9 cellular contexts compared by ENCODE assay signal in the genomic region with DNA sequence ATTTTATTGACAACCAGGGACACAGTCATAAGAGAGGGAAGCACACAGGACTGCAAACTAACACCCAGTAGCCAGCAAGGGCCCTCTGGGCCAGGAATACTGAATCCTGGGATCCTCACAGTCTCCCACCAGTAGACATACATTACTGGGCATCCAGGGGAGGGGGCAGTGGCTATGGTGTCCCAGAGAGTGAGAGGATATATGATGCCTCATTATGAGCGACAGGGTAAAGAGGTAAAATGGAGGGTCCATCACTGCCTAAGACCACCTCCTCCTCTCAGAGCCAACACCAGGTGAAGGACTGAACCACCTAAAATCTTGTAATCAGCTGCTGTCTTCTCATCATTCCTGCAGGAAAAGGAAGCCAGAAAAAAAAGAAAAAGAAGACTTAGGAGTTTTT. TPM values are rescaled to one million over a fixed set of nuclear protein-coding genes. Genes with fewer than 3 reads are reported as not detected.
A peak's percentile ranks its signal among the peaks of the same experiment; 100 is the strongest.
DNase-seq lines count a peak whose midpoint lies in the region; ATAC-seq and TF ChIP-seq lines count a peak whose summit lies in the region.
"Not testable (repeated sequence)": the region's sequence is repeated elsewhere in the genome, so short reads cannot be mapped to it uniquely, and the experiment has no call there.
"Had no signal": no experiment of that assay in that cellular context is flagged by ENCODE, and none has a peak within 500 bp of the region (broad histone marks: within the 10 kb centered on the region; RNA-seq: fewer than 3 reads in every experiment).

No MANE protein-coding gene starts in this region.

- not testable (repeated sequence) for H3K4me3 Mint-ChIP-seq in CD8-positive, alpha-beta memory T cell; T-helper 2 cell treated with Interferon-gamma antibody and Interleukin-4, amounts not matched to agents 5 μg/mL and 100 μg/mL, for 36 hours; activated T-helper 1 cell treated with anti-CD3 and anti-CD28 coated beads, Interleukin-12 subunit alpha, Interleukin-12 subunit beta, Interleukin-2, Interleukin-4 antibody, amounts not matched to agents 30 ng/mL and 10 ng/mL and 1 ng/mL, durations not matched to agents 14 hours and 24 hours and 36 hours; natural killer cell
- H3K4me3 Mint-ChIP-seq in endothelial cell (ENCODE audit: unreplicated experiment) = peak overlapping the region; percentile 95

- CTCF ChIA-PET in CD8-positive, alpha-beta memory T cell (lab: Charles Lee) = interaction anchor here (1.1 to 4.2 kb wide), 6 partner anchors 10 to 214 kb away, joined by 3 to 54 read pairs (median 10); partner anchors contain the start of genes LTB4R, LTB4R2 and TINF2

- not testable (repeated sequence) for H3K9me3 ChIP-seq in CD8-positive, alpha-beta memory T cell (ENCODE audit: low read length)

- not testable (repeated sequence) for ATAC-seq in natural killer cell

- peaks cover 32 to 45% (median 41%) of the 10 kb centered on the region in 3 donors for H3K4me1 Mint-ChIP-seq in CD8-positive, alpha-beta memory T cell
- H3K4me1 Mint-ChIP-seq in T-helper 2 cell treated with Interferon-gamma antibody and Interleukin-4, amounts not matched to agents 5 μg/mL and 100 μg/mL, for 36 hours (ENCODE audit: low read depth) = peaks cover 20% of the 10 kb centered on the region
- peaks cover 35% of the 10 kb centered on the region for H3K4me1 Mint-ChIP-seq in activated T-helper 1 cell treated with anti-CD3 and anti-CD28 coated beads, Interleukin-12 subunit alpha, Interleukin-12 subunit beta, Interleukin-2, Interleukin-4 antibody, amounts not matched to agents 30 ng/mL and 10 ng/mL and 1 ng/mL, durations not matched to agents 14 hours and 24 hours and 36 hours (ENCODE audit: low read depth)
- H3K4me1 Mint-ChIP-seq in endothelial cell (ENCODE audit: unreplicated experiment) = peaks cover 21% of the 10 kb centered on the region
- H3K4me1 Mint-ChIP-seq in natural killer cell = peaks cover 39 to 44% of the 10 kb centered on the region in 2 donors

- TF ChIP-seq CTCF in endothelial cell (IDR thresholded peaks at IDR 0.05; ENCODE audit: unreplicated experiment); natural killer cell (IDR thresholded peaks at IDR 0.05): not testable (repeated sequence)

- H3K9me3 Mint-ChIP-seq in CD8-positive, alpha-beta memory T cell; T-helper 2 cell treated with Interferon-gamma antibody and Interleukin-4, amounts not matched to agents 5 μg/mL and 100 μg/mL, for 36 hours; activated T-helper 1 cell treated with anti-CD3 and anti-CD28 coated beads, Interleukin-12 subunit alpha, Interleukin-12 subunit beta, Interleukin-2, Interleukin-4 antibody, amounts not matched to agents 30 ng/mL and 10 ng/mL and 1 ng/mL, durations not matched to agents 14 hours and 24 hours and 36 hours; endothelial cell (ENCODE audit: unreplicated experiment); natural killer cell: not testable (repeated sequence)

- H3K27me3 Mint-ChIP-seq in CD8-positive, alpha-beta memory T cell; T-helper 2 cell treated with Interferon-gamma antibody and Interleukin-4, amounts not matched to agents 5 μg/mL and 100 μg/mL, for 36 hours (ENCODE audit: low read depth); activated T-helper 1 cell treated with anti-CD3 and anti-CD28 coated beads, Interleukin-12 subunit alpha, Interleukin-12 subunit beta, Interleukin-2, Interleukin-4 antibody, amounts not matched to agents 30 ng/mL and 10 ng/mL and 1 ng/mL, durations not matched to agents 14 hours and 24 hours and 36 hours (ENCODE audit: insufficient read depth); natural killer cell (ENCODE audit: low read depth in 2 of 2): not testable (repeated sequence)
- H3K27me3 Mint-ChIP-seq in endothelial cell (ENCODE audit: unreplicated experiment) = peaks cover 18% of the 10 kb centered on the region

- not testable (repeated sequence) for H3K36me3 ChIP-seq in CD8-positive, alpha-beta memory T cell (ENCODE audit: insufficient read depth, low read length)

- POLR2A ChIA-PET in CD8-positive, alpha-beta memory T cell (lab: Charles Lee) = interaction anchor here (0.6 to 1.8 kb wide), 3 partner anchors 21 to 54 kb away, joined by 6 to 25 read pairs (median 18); partner anchors contain the start of genes TINF2 and TM9SF1

- peaks cover 0 to 34% (median 9%) of the 10 kb centered on the region in 3 donors for H3K36me3 Mint-ChIP-seq in CD8-positive, alpha-beta memory T cell
- peaks cover 25% of the 10 kb centered on the region for H3K36me3 Mint-ChIP-seq in T-helper 2 cell treated with Interferon-gamma antibody and Interleukin-4, amounts not matched to agents 5 μg/mL and 100 μg/mL, for 36 hours (ENCODE audit: low read depth)
- H3K36me3 Mint-ChIP-seq in activated T-helper 1 cell treated with anti-CD3 and anti-CD28 coated beads, Interleukin-12 subunit alpha, Interleukin-12 subunit beta, Interleukin-2, Interleukin-4 antibody, amounts not matched to agents 30 ng/mL and 10 ng/mL and 1 ng/mL, durations not matched to agents 14 hours and 24 hours and 36 hours (ENCODE audit: low read depth) = peaks cover 22% of the 10 kb centered on the region
- H3K36me3 Mint-ChIP-seq in endothelial cell (ENCODE audit: low read depth, unreplicated experiment); natural killer cell: not testable (repeated sequence)

- not testable (repeated sequence) for H3K27me3 ChIP-seq in CD8-positive, alpha-beta memory T cell (ENCODE audit: insufficient read depth, low read length, poor library complexity, severe bottlenecking)

- not testable (repeated sequence) for H3K4me3 ChIP-seq in CD8-positive, alpha-beta memory T cell (ENCODE audit: low read length)

- DNase-seq in CD8-positive, alpha-beta memory T cell; T-helper 2 cell treated with Interferon-gamma antibody and Interleukin-4, amounts not matched to agents 5 μg/mL and 100 μg/mL, for 36 hours (ENCODE audit: low spot score); activated T-helper 1 cell treated with anti-CD3 and anti-CD28 coated beads, Interleukin-12 subunit alpha, Interleukin-12 subunit beta, Interleukin-2, Interleukin-4 antibody, amounts not matched to agents 30 ng/mL and 10 ng/mL and 1 ng/mL, durations not matched to agents 14 hours and 24 hours and 36 hours (ENCODE audit: low spot score); endothelial cell (ENCODE audit: low spot score); natural killer cell: not testable (repeated sequence)

- intact Hi-C loops in activated T-helper 1 cell treated with anti-CD3 and anti-CD28 coated beads, Interleukin-12 subunit alpha, Interleukin-12 subunit beta, Interleukin-2, Interleukin-4 antibody, amounts not matched to agents 30 ng/mL and 10 ng/mL and 1 ng/mL, durations not matched to agents 14 hours and 24 hours and 36 hours (cut with micrococcal nuclease) = loop anchor here (1.0 kb wide), 4 partner anchors 15 to 91 kb away; partner anchors contain the start of genes GMPR2, NEDD8 and TINF2
- intact Hi-C loops in natural killer cell (cut with micrococcal nuclease) = loop anchor here (1.0 to 5.0 kb wide), 6 partner anchors 15 to 214 kb away; partner anchors contain the start of genes GMPR2, LTB4R, LTB4R2 and NEDD8

- peak overlapping the region in 7 of 8 donors; percentile 95 to 100 (median 98) for H3K27ac Mint-ChIP-seq in CD8-positive, alpha-beta memory T cell
- H3K27ac Mint-ChIP-seq in T-helper 2 cell treated with Interferon-gamma antibody and Interleukin-4, amounts not matched to agents 5 μg/mL and 100 μg/mL, for 36 hours = peak overlapping the region; percentile 96
- peak overlapping the region; percentile 96 for H3K27ac Mint-ChIP-seq in activated T-helper 1 cell treated with anti-CD3 and anti-CD28 coated beads, Interleukin-12 subunit alpha, Interleukin-12 subunit beta, Interleukin-2, Interleukin-4 antibody, amounts not matched to agents 30 ng/mL and 10 ng/mL and 1 ng/mL, durations not matched to agents 14 hours and 24 hours and 36 hours
- H3K27ac Mint-ChIP-seq in endothelial cell (ENCODE audit: unreplicated experiment) = not testable (repeated sequence)
- peak overlapping the region; percentile 98 to 99 for H3K27ac Mint-ChIP-seq in natural killer cell

- H3K27ac ChIP-seq in CD8-positive, alpha-beta memory T cell (ENCODE audit: low read depth, low read length) = not testable (repeated sequence)

- H3K4me1 ChIP-seq in CD8-positive, alpha-beta memory T cell (ENCODE audit: insufficient read depth, low read length) = peaks cover 31% of the 10 kb centered on the region

RNA-seq across cellular contexts. Expression of gene MDP1, which starts 1.0 kb away (rescaled TPM):
- total RNA-seq in CD8-positive, alpha-beta memory T cell = 10 to 100 TPM; 15.5 to 16.2 TPM
- 25.8 TPM for polyA plus RNA-seq in CD8-positive, alpha-beta memory T cell
- 11.6 and 12.9 TPM in 2 replicates for total RNA-seq in activated T-helper 1 cell treated with anti-CD3 and anti-CD28 coated beads, Interleukin-12 subunit alpha, Interleukin-12 subunit beta, Interleukin-2, Interleukin-4 antibody, amounts not matched to agents 30 ng/mL and 10 ng/mL and 1 ng/mL, durations not matched to agents 14 hours and 24 hours and 36 hours
- total RNA-seq in endothelial cell (ENCODE audit: unreplicated experiment) = 17.4 TPM
- 1 to 10 TPM; 4.0 to 6.1 (median 5.5) TPM for total RNA-seq in natural killer cell

RNA-seq across cellular contexts. Expression of gene CHMP4A, which starts 3.6 kb away (rescaled TPM):
- 10 to 100 TPM; 86.4 to 87.6 TPM for total RNA-seq in CD8-positive, alpha-beta memory T cell
- 159 TPM for polyA plus RNA-seq in CD8-positive, alpha-beta memory T cell
- 86.5 and 95.8 TPM in 2 replicates for total RNA-seq in activated T-helper 1 cell treated with anti-CD3 and anti-CD28 coated beads, Interleukin-12 subunit alpha, Interleukin-12 subunit beta, Interleukin-2, Interleukin-4 antibody, amounts not matched to agents 30 ng/mL and 10 ng/mL and 1 ng/mL, durations not matched to agents 14 hours and 24 hours and 36 hours
- 34.3 TPM for total RNA-seq in endothelial cell (ENCODE audit: unreplicated experiment)
- total RNA-seq in natural killer cell = 100 to 1,000 TPM; 105 to 118 (median 115) TPM

RNA-seq across cellular contexts. Expression of gene TSSK4, which starts 11.4 kb away (rescaled TPM):
- total RNA-seq in CD8-positive, alpha-beta memory T cell = under 1 TPM; 0.26 to 0.44 TPM
- 1.2 TPM for polyA plus RNA-seq in CD8-positive, alpha-beta memory T cell
- total RNA-seq in activated T-helper 1 cell treated with anti-CD3 and anti-CD28 coated beads, Interleukin-12 subunit alpha, Interleukin-12 subunit beta, Interleukin-2, Interleukin-4 antibody, amounts not matched to agents 30 ng/mL and 10 ng/mL and 1 ng/mL, durations not matched to agents 14 hours and 24 hours and 36 hours = 0.42 and 0.49 TPM in 2 replicates
- not detected for total RNA-seq in endothelial cell (ENCODE audit: unreplicated experiment)
- 1 to 10 TPM; 1.3 to 2.9 (median 1.5) TPM for total RNA-seq in natural killer cell
- total RNA-seq: G401, GM12878, H7, M059J had no signal

RNA-seq across cellular contexts. Expression of gene NEDD8, which starts 15.3 kb away (rescaled TPM):
- 100 to 1,000 TPM; 232 to 240 TPM for total RNA-seq in CD8-positive, alpha-beta memory T cell
- polyA plus RNA-seq in CD8-positive, alpha-beta memory T cell = 364 TPM
- total RNA-seq in activated T-helper 1 cell treated with anti-CD3 and anti-CD28 coated beads, Interleukin-12 subunit alpha, Interleukin-12 subunit beta, Interleukin-2, Interleukin-4 antibody, amounts not matched to agents 30 ng/mL and 10 ng/mL and 1 ng/mL, durations not matched to agents 14 hours and 24 hours and 36 hours = 177 and 185 TPM in 2 replicates
- 154 TPM for total RNA-seq in endothelial cell (ENCODE audit: unreplicated experiment)
- total RNA-seq in natural killer cell = 100 to 1,000 TPM in 1 of 3 donors, 10 to 100 TPM in 2; 93.6 to 109 (median 95.9) TPM

RNA-seq across cellular contexts. Expression of gene GMPR2, which starts 15.9 kb away (rescaled TPM):
- total RNA-seq in CD8-positive, alpha-beta memory T cell = 10 to 100 TPM; 43.6 to 48.6 TPM
- polyA plus RNA-seq in CD8-positive, alpha-beta memory T cell = 96.8 TPM
- 40.8 and 41.4 TPM in 2 replicates for total RNA-seq in activated T-helper 1 cell treated with anti-CD3 and anti-CD28 coated beads, Interleukin-12 subunit alpha, Interleukin-12 subunit beta, Interleukin-2, Interleukin-4 antibody, amounts not matched to agents 30 ng/mL and 10 ng/mL and 1 ng/mL, durations not matched to agents 14 hours and 24 hours and 36 hours
- total RNA-seq in endothelial cell (ENCODE audit: unreplicated experiment) (61.3 TPM), natural killer cell (10 to 100 TPM; 46.5 to 63.3 (median 53.3) TPM)
